In the genomic region with DNA sequence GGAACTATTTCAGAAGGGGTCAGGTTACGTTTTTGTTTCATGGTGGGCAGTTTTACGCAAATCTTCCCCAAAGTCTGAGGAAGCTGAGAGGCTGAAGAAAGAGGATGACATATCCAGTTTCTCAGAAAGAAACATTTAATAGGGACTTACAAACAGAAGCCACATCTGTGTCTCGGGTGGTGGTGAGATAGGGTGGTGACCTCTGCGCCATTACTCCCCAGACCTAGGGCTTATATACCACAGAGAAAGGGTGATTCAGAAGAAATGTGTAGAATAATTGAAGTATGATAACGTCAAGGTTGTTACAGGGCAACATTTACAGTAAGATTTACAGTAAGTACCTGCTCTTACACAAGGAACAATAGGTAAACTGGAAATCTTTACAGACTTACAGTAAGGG, we compare ENCODE assay signal across 8 cellular contexts. TPM values are rescaled to one million over a fixed set of nuclear protein-coding genes. Genes with fewer than 3 reads are reported as not detected.
"Had no signal": no experiment of that assay in that cellular context is flagged by ENCODE, and none has a peak within 500 bp of the region (broad histone marks: within the 10 kb centered on the region; RNA-seq: fewer than 3 reads in every experiment).

No MANE protein-coding gene starts in this region.

- H3K4me3 Mint-ChIP-seq: IgD-negative memory B cell had no signal

- H3K36me3 Mint-ChIP-seq: IgD-negative memory B cell had no signal

- FAIRE-seq: HTR-8/SVneo had no signal

- DNase-seq: IMR-90, KBM-7, KG1 had no signal

- H3K9ac ChIP-seq: KMS-11 had no signal

- H3K4me1 Mint-ChIP-seq: IgD-negative memory B cell had no signal

- H3K27ac Mint-ChIP-seq: IgD-negative memory B cell had no signal

- H3K4me2 ChIP-seq: KMS-11 had no signal

- H3K27ac ChIP-seq: HL-60, KMS-11 had no signal

RNA-seq across cellular contexts. Expression of gene RELN, which starts 43.0 kb away (rescaled TPM):
- total RNA-seq: HT-29 had no signal
- polyA plus RNA-seq: IgD-negative memory B cell had no signal
